24 cellular contexts compared by ENCODE assay signal in the genomic region with DNA sequence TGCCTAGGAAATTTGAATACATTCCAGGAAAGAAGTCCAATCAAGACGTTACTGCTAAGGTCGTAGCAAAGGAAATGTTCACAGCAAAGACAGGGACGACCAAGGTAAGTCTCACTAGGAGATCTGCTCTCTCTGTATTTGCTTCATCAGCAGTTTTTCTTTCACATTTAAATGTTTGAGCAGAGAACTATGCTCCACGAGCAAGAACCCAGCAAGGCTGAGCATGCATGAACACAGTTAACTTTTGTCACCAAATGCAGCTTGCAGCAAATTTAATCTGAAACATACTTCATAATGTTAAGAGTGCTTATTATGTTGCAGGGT.
"Had no signal": no experiment of that assay in that cellular context is flagged by ENCODE, and none has a peak within 500 bp of the region (broad histone marks: within the 10 kb centered on the region; RNA-seq: fewer than 3 reads in every experiment).

No MANE protein-coding gene starts in this region.

- H3K27ac Mint-ChIP-seq: activated T-cell treated with anti-CD3 and anti-CD28 coated beads, Interleukin-2, amount 50 U/mL, for 72 hours; naive B cell; stimulated activated naive CD8-positive, alpha-beta T cell treated with anti-CD3 and anti-CD28 coated beads, Interleukin-15, amount 100 ng/mL, for 72 hours had no signal

- DNase-seq: activated CD4-positive, alpha-beta T cell treated with anti-CD3 and anti-CD28 coated beads for 1 hour; activated CD4-positive, alpha-beta T cell treated with anti-CD3 and anti-CD28 coated beads, Interleukin-2, amount 50 U/mL, for 4 hours; activated effector memory CD4-positive, alpha-beta T cell treated with anti-CD3 and anti-CD28 coated beads, Interleukin-2, amount 50 U/mL, for 16 hours; activated naive CD4-positive, alpha-beta T cell treated with anti-CD3 and anti-CD28 coated beads, Interleukin-2, amount 50 U/mL, for 16 hours; activated T-cell treated with anti-CD3 and anti-CD28 coated beads, Interleukin-2, amount 50 U/mL, for 72 hours; cerebellar nuclear complex; effector CD4-positive, alpha-beta T cell; left cardiac atrium; mesenchymal stem cell; mucosa of descending colon; naive B cell; right cardiac atrium; stimulated activated CD4-positive, alpha-beta T cell treated with anti-CD3 and anti-CD28 coated beads, Interleukin-15, amount 100 ng/mL, for 24 hours; stimulated activated CD4-positive, alpha-beta T cell treated with anti-CD3 and anti-CD28 coated beads, Interleukin-2, amount 100 ng/mL, for 48 hours; stimulated activated naive CD8-positive, alpha-beta T cell treated with anti-CD3 and anti-CD28 coated beads, Interleukin-15, amount 100 ng/mL, for 72 hours; transverse colon had no signal

- H3K36me3 ChIP-seq: breast epithelium, prostate gland, suprapubic skin, transverse colon, vagina had no signal

- H3K27ac ChIP-seq: breast epithelium, prostate gland, skin epidermis, suprapubic skin, transverse colon, vagina, VCaP had no signal

- H3K4me3 ChIP-seq: breast epithelium, mucosa of descending colon, prostate gland, skin epidermis, suprapubic skin, transverse colon, vagina had no signal

- ATAC-seq: activated T-cell treated with anti-CD3 and anti-CD28 coated beads, Interleukin-2, amount 50 U/mL, for 72 hours; esophagus mucosa; left cardiac atrium; mucosa of descending colon; right cardiac atrium; stimulated activated naive CD8-positive, alpha-beta T cell treated with anti-CD3 and anti-CD28 coated beads, Interleukin-15, amount 100 ng/mL, for 72 hours had no signal

- H3K27me3 ChIP-seq: breast epithelium, suprapubic skin, transverse colon, vagina had no signal

- H3K4me3 Mint-ChIP-seq: activated T-cell treated with anti-CD3 and anti-CD28 coated beads, Interleukin-2, amount 50 U/mL, for 72 hours; naive B cell; stimulated activated naive CD8-positive, alpha-beta T cell treated with anti-CD3 and anti-CD28 coated beads, Interleukin-15, amount 100 ng/mL, for 72 hours had no signal

- FAIRE-seq: astrocyte had no signal

- H3K4me1 ChIP-seq: breast epithelium, prostate gland, transverse colon, vagina had no signal

- H3K9me3 ChIP-seq: mucosa of descending colon, prostate gland, suprapubic skin, vagina had no signal

- H3K9me3 Mint-ChIP-seq: activated T-cell treated with anti-CD3 and anti-CD28 coated beads, Interleukin-2, amount 50 U/mL, for 72 hours had no signal

- H3K4me1 Mint-ChIP-seq: naive B cell; stimulated activated naive CD8-positive, alpha-beta T cell treated with anti-CD3 and anti-CD28 coated beads, Interleukin-15, amount 100 ng/mL, for 72 hours had no signal
